In the genomic region with DNA sequence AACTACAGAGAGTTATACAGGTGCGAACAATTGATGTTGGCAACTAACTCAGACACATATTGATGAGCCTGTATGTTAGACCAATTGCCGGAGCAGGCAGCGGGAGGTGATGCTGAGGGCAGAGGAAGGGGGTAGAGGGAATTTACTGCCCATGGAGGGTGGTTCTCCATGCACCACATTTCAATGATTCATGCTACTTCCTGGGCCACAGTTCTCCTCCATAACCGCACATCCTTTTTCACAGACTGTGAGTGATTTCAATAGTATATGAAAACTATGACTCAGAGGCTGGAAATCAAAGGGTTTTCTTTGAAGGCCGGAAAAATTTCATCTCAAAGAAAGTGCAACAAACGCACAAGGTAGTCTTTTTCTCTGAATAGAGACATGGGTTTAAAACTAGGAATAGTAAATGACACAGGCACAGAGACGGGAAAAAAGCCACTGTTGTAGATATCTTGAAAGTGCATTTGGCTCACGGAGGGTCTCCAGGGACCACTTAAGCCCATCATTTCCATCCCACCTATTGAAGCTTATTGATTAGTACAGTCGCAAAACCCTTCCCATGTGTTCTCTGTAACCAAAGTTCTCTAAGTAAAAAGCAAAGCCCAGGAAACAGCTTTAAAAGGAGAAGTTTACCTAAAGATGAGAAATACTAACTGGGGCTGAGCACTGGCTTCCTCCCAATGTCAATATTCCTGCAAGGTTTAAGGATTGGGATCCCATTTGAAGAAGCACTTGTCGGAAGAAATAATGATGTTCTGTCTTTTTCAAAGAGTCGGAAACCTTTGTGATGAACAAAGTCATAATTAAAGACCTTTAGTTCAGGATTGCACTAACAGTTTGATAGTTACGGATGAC, we compare ENCODE assay signal across 8 cellular contexts. TPM values are rescaled to one million over a fixed set of nuclear protein-coding genes. Genes with fewer than 3 reads are reported as not detected.
DNase-seq lines count a peak whose midpoint lies in the region; ATAC-seq, FAIRE-seq and TF ChIP-seq lines count a peak whose summit lies in the region.

No MANE protein-coding gene starts in this region.

- H3K4me3 ChIP-seq in MG63 (no peak overlapping the region), foreskin fibroblast (ENCODE audit: low read depth in 1 of 2, low read length in 2 of 2) (no peak overlapping the region), H7 (ENCODE audit: insufficient read depth, low read depth, low read length) (no peak overlapping the region)

- peaks cover 90% of the 10 kb centered on the region for H3K4me1 Mint-ChIP-seq in activated CD8-positive, alpha-beta memory T cell treated with anti-CD3 and anti-CD28 coated beads, Interleukin-2, amount 10 ng/mL, durations not matched to agents 7 days and 5 days
- peaks cover 68% of the 10 kb centered on the region for H3K4me1 Mint-ChIP-seq in stimulated activated memory B cell treated with anti-CD40 and anti-IgM and Interleukin-4, amounts not matched to agents 10 μg/mL and 1 μg/mL and 100 μg/mL, for 72 hours

- CTCF ChIA-PET in activated CD8-positive, alpha-beta memory T cell treated with anti-CD3 and anti-CD28 coated beads, Interleukin-2, amount 10 ng/mL, durations not matched to agents 7 days and 5 days (lab: Charles Lee), result interaction anchor here (0.7 to 1.4 kb wide), 2 partner anchors 10 to 345 kb away, joined by 3 to 4 read pairs; no protein-coding TSS in a partner anchor

- H3K36me3 ChIP-seq in MG63 (no peaks in the 10 kb centered on the region), H7 (replicated peaks; ENCODE audit: control insufficient read depth, insufficient read depth, low read length) (no peaks in the 10 kb centered on the region)

- H3K9me3 ChIP-seq in MG63, result no peaks in the 10 kb centered on the region; the same call in 1 of the 2 replicates

- no peaks in the 10 kb centered on the region for H3K9me3 Mint-ChIP-seq in activated CD8-positive, alpha-beta memory T cell treated with anti-CD3 and anti-CD28 coated beads, Interleukin-2, amount 10 ng/mL, durations not matched to agents 7 days and 5 days (ENCODE audit: low read depth)
- no peaks in the 10 kb centered on the region for H3K9me3 Mint-ChIP-seq in stimulated activated memory B cell treated with anti-CD40 and anti-IgM and Interleukin-4, amounts not matched to agents 10 μg/mL and 1 μg/mL and 100 μg/mL, for 72 hours

- H3K27me3 Mint-ChIP-seq in activated CD8-positive, alpha-beta memory T cell treated with anti-CD3 and anti-CD28 coated beads, Interleukin-2, amount 10 ng/mL, durations not matched to agents 7 days and 5 days, result no peaks in the 10 kb centered on the region
- no peaks in the 10 kb centered on the region for H3K27me3 Mint-ChIP-seq in stimulated activated memory B cell treated with anti-CD40 and anti-IgM and Interleukin-4, amounts not matched to agents 10 μg/mL and 1 μg/mL and 100 μg/mL, for 72 hours

- peaks cover 15% of the 10 kb centered on the region for H3K36me3 Mint-ChIP-seq in activated CD8-positive, alpha-beta memory T cell treated with anti-CD3 and anti-CD28 coated beads, Interleukin-2, amount 10 ng/mL, durations not matched to agents 7 days and 5 days
- no peaks in the 10 kb centered on the region for H3K36me3 Mint-ChIP-seq in stimulated activated memory B cell treated with anti-CD40 and anti-IgM and Interleukin-4, amounts not matched to agents 10 μg/mL and 1 μg/mL and 100 μg/mL, for 72 hours

- H3K4me3 Mint-ChIP-seq in activated CD8-positive, alpha-beta memory T cell treated with anti-CD3 and anti-CD28 coated beads, Interleukin-2, amount 10 ng/mL, durations not matched to agents 7 days and 5 days, result peak overlapping the region; percentile 41
- peak overlapping the region; percentile 23 for H3K4me3 Mint-ChIP-seq in stimulated activated memory B cell treated with anti-CD40 and anti-IgM and Interleukin-4, amounts not matched to agents 10 μg/mL and 1 μg/mL and 100 μg/mL, for 72 hours

- DNase-seq in GM18507 (ENCODE audit: extremely low spot score, insufficient read length, low read depth) (no peak), MG63 (peak; percentile 78), foreskin fibroblast (peak; percentile 54 to 63), H7 (no peak), NCI-H2107 treated with DMSO at 0.1 percent for 48 hours (lab: John Stamatoyannopoulos, UW; ENCODE audit: unreplicated experiment) (no peak)
- DNase-seq in activated CD8-positive, alpha-beta memory T cell treated with anti-CD3 and anti-CD28 coated beads, Interleukin-2, amount 10 ng/mL, durations not matched to agents 7 days and 5 days, result peak; percentile 87

- H3K27ac Mint-ChIP-seq in activated CD8-positive, alpha-beta memory T cell treated with anti-CD3 and anti-CD28 coated beads, Interleukin-2, amount 10 ng/mL, durations not matched to agents 7 days and 5 days, result peak overlapping the region; percentile 90
- H3K27ac Mint-ChIP-seq in stimulated activated memory B cell treated with anti-CD40 and anti-IgM and Interleukin-4, amounts not matched to agents 10 μg/mL and 1 μg/mL and 100 μg/mL, for 72 hours, result peak overlapping the region; percentile 59

- H3K27me3 ChIP-seq in MG63 (no peaks in the 10 kb centered on the region), H7 (ENCODE audit: control insufficient read depth, insufficient read depth, low read length) (no peaks in the 10 kb centered on the region)

- ATAC-seq in activated CD8-positive, alpha-beta memory T cell treated with anti-CD3 and anti-CD28 coated beads, Interleukin-2, amount 10 ng/mL, durations not matched to agents 7 days and 5 days, result peak; percentile 61
- ATAC-seq in stimulated activated memory B cell treated with anti-CD40 and anti-IgM and Interleukin-4, amounts not matched to agents 10 μg/mL and 1 μg/mL and 100 μg/mL, for 72 hours, result peak; percentile 65
- no peak for ATAC-seq in HG02798 (IDR thresholded peaks at IDR 0.05; ENCODE audit: poor library complexity, unreplicated experiment)

- peak; percentile 86 for FAIRE-seq in GM18507 (lab: Jason Lieb, UNC)

- TF ChIP-seq CTCF in foreskin fibroblast (IDR thresholded peaks at IDR 0.05; ENCODE audit: low read depth, low read length), result no peak

RNA-seq across cellular contexts. Expression of a gene that starts 28.0 kb away (rescaled TPM):
- 10.6 and 16.4 TPM in 2 replicates for total RNA-seq in MG63 (2014; rRNA removed; shearing (Covaris generic); ENCODE audit: low replicate concordance)
- 100 to 1,000 TPM; 219 to 341 TPM for total RNA-seq in activated CD8-positive, alpha-beta memory T cell treated with anti-CD3 and anti-CD28 coated beads, Interleukin-2, amount 10 ng/mL, durations not matched to agents 7 days and 5 days
- 37.7 and 53.1 TPM in 2 replicates for total RNA-seq in H7 (2014; rRNA removed; shearing (Covaris generic))

RNA-seq across cellular contexts. Expression of a gene that starts 48.7 kb away (rescaled TPM):
- total RNA-seq in MG63 (2014; rRNA removed; shearing (Covaris generic); ENCODE audit: low replicate concordance), result not detected in 2 replicates
- total RNA-seq in activated CD8-positive, alpha-beta memory T cell treated with anti-CD3 and anti-CD28 coated beads, Interleukin-2, amount 10 ng/mL, durations not matched to agents 7 days and 5 days, result under 1 TPM in 1 of 2 experiments, not detected in 1; 0.09 TPM
- total RNA-seq in H7 (2014; rRNA removed; shearing (Covaris generic)), result 0.04 and 0.42 TPM in 2 replicates

Comparison
In these comparisons a context has a peak if more than half of its experiments do, and no peak if none do; other contexts are left out.
1. DNase-seq: peak in MG63 (single experiment), activated CD8-positive, alpha-beta memory T cell treated with anti-CD3 and anti-CD28 coated beads, Interleukin-2, amount 10 ng/mL, durations not matched to agents 7 days and 5 days (single experiment) and foreskin fibroblast (2 of 2); none in GM18507 (single experiment), H7 (single experiment) and NCI-H2107 treated with DMSO at 0.1 percent for 48 hours (single experiment).